8 cellular contexts compared by ENCODE assay signal in genomic region chr11:74950374-74950969, GRCh38. TPM values are rescaled to one million over a fixed set of nuclear protein-coding genes. Genes with fewer than 3 reads are reported as not detected.
DNase-seq lines count a peak whose midpoint lies in the region; FAIRE-seq and TF ChIP-seq lines count a peak whose summit lies in the region.

No MANE protein-coding gene starts in this region.

- H3K4me3 ChIP-seq in SJSA1 (peak overlapping the region; percentile 71), foreskin fibroblast (ENCODE audit: low read depth in 1 of 2, low read length in 2 of 2) (peak overlapping the region; percentile 99), skeletal muscle satellite cell (ENCODE audit: low read length) (peak overlapping the region; percentile 89)

- no peak for TF ChIP-seq CTCF in foreskin fibroblast (IDR thresholded peaks at IDR 0.05; ENCODE audit: low read depth, low read length)

- H3K36me3 ChIP-seq in SJSA1, result no peaks in the 10 kb centered on the region
- no peaks in the 10 kb centered on the region for H3K36me3 ChIP-seq in skeletal muscle satellite cell (ENCODE audit: insufficient read depth, low read length)

- peak overlapping the region; percentile 96 for H3K9ac ChIP-seq in skeletal muscle satellite cell (ENCODE audit: low read depth, low read length)

- FAIRE-seq in GM19239 (lab: Jason Lieb, UNC), result peak; percentile 82

- H3K4me2 ChIP-seq in skeletal muscle satellite cell (ENCODE audit: low read length), result peak overlapping the region; percentile 96

- DNase-seq in GM19239 (ENCODE audit: insufficient read length, low spot score) (no peak), SJSA1 (ENCODE audit: low read depth in 1 of 2, low spot score in 2 of 2) (no peak), foreskin fibroblast (no peak), NCI-H2029 treated with DMSO at 0.1 percent for 48 hours (lab: John Stamatoyannopoulos, UW) (no peak), NCI-H1417 treated with DMSO at 0.1 percent for 48 hours (lab: John Stamatoyannopoulos, UW) (no peak), dermis blood vessel endothelial cell (no peak), NCI-H526 (lab: John Stamatoyannopoulos, UW) (no peak)

- no peaks in the 10 kb centered on the region for H3K4me1 ChIP-seq in SJSA1 (replicated peaks)
- peaks cover 12% of the 10 kb centered on the region for H3K4me1 ChIP-seq in skeletal muscle satellite cell (ENCODE audit: control insufficient read depth, insufficient read depth, low read length)

- H3K27me3 ChIP-seq in SJSA1 (replicated peaks) (no peaks in the 10 kb centered on the region), skeletal muscle satellite cell (ENCODE audit: control insufficient read depth, insufficient read depth, low read length) (no peaks in the 10 kb centered on the region)

- no peaks in the 10 kb centered on the region for H3K9me3 ChIP-seq in SJSA1 (replicated peaks)
- H3K9me3 ChIP-seq in skeletal muscle satellite cell (replicated peaks; ENCODE audit: low read length), result no peaks in the 10 kb centered on the region

- no peak overlapping the region for H3K27ac ChIP-seq in SJSA1

RNA-seq across cellular contexts. Expression of gene SPCS2, which starts 1.4 kb away (rescaled TPM):
- total RNA-seq in SJSA1 (2014; rRNA removed; shearing (Covaris generic)), result 16.3 and 22.0 TPM in 2 replicates
- total RNA-seq in skeletal muscle satellite cell (2012; rRNA removed), result 8.6 and 15.3 TPM in 2 replicates
- total RNA-seq in dermis blood vessel endothelial cell, result 18.6 and 20.4 TPM in 2 replicates

RNA-seq across cellular contexts. Expression of gene XRRA1, which starts 1.6 kb away (rescaled TPM):
- 2.2 and 3.6 TPM in 2 replicates for total RNA-seq in SJSA1 (2014; rRNA removed; shearing (Covaris generic))
- 8.1 and 23.1 TPM in 2 replicates for total RNA-seq in skeletal muscle satellite cell (2012; rRNA removed)
- 8.2 and 16.8 TPM in 2 replicates for total RNA-seq in dermis blood vessel endothelial cell

RNA-seq across cellular contexts. Expression of gene NEU3, which starts 38.3 kb away (rescaled TPM):
- 3.2 and 5.7 TPM in 2 replicates for total RNA-seq in SJSA1 (2014; rRNA removed; shearing (Covaris generic))
- 3.3 and 6.3 TPM in 2 replicates for total RNA-seq in skeletal muscle satellite cell (2012; rRNA removed)
- total RNA-seq in dermis blood vessel endothelial cell, result 7.0 and 8.3 TPM in 2 replicates
